Comparison of ENCODE assay signal across 11 cellular contexts in genomic region chr13:80141114-80141849, GRCh38.
DNase-seq lines count a peak whose midpoint lies in the region; ATAC-seq, FAIRE-seq and TF ChIP-seq lines count a peak whose summit lies in the region.
"Had no signal": no experiment of that assay in that cellular context is flagged by ENCODE, and none has a peak within 500 bp of the region (broad histone marks: within the 10 kb centered on the region; RNA-seq: fewer than 3 reads in every experiment).

No MANE protein-coding gene starts in this region.

- H3K4me1 Mint-ChIP-seq in MCF 10A (ENCODE audit: insufficient read depth, unreplicated experiment) = no peaks in the 10 kb centered on the region

- intact Hi-C loops in mammary epithelial cell (cut with micrococcal nuclease) (no loop called here), MCF 10A (cut with micrococcal nuclease) (no loop called here)

- in situ Hi-C loops in mammary epithelial cell (cut with MboI; ENCODE audit: low sequenced_read_pairs in 2 of 2) = no loop called here

- H3K9me3 ChIP-seq in mammary epithelial cell (replicated peaks; ENCODE audit: insufficient read depth, low read length) = no peaks in the 10 kb centered on the region

- H3K36me3 ChIP-seq in mammary epithelial cell (ENCODE audit: insufficient read depth, low read length) = no peaks in the 10 kb centered on the region

- H3K27ac Mint-ChIP-seq in MCF 10A (ENCODE audit: low read depth, unreplicated experiment) = no peak overlapping the region

- no TSS peak for BruUV-seq in mammary epithelial cell (replicated peaks; lab: Mats Ljungman, UMichigan)
- no TSS peak for BruUV-seq in MCF 10A (replicated peaks; lab: Mats Ljungman, UMichigan)

- ATAC-seq in HG03097 (IDR thresholded peaks at IDR 0.05; ENCODE audit: low FRiP score, unreplicated experiment) = no peak
- no peak for ATAC-seq in GM21619 (IDR thresholded peaks at IDR 0.05; ENCODE audit: unreplicated experiment)

- no peaks in the 10 kb centered on the region for H3K27me3 Mint-ChIP-seq in MCF 10A (ENCODE audit: insufficient read depth, unreplicated experiment)

- TF ChIP-seq CTCF in mammary epithelial cell (conservative IDR thresholded peaks at IDR 0.05 in 1 of 2, IDR thresholded peaks at IDR 0.05 in 1 of 2; ENCODE audit: extremely low read depth in 1 of 2, insufficient read depth in 1 of 2, low read depth in 1 of 2, low read length in 2 of 2) (no peak), MCF 10A (IDR thresholded peaks at IDR 0.05; ENCODE audit: unreplicated experiment) (no peak), fibroblast of pulmonary artery (IDR thresholded peaks at IDR 0.05; ENCODE audit: low read length, missing control alignments) (no peak)

- 76% methylated on average over 4 of the region's 7 CpGs for WGBS in mammary epithelial cell (ENCODE audit: low coverage, missing lambda C conversion rate)

- DNase-seq in mammary epithelial cell = no peak
- DNase-seq in MCF 10A (ENCODE audit: unreplicated experiment) = no peak
- DNase-seq in fibroblast of pulmonary artery (ENCODE audit: low read depth) = peak; percentile 94
- DNase-seq in myocyte (ENCODE audit: low read depth) = peak; percentile 53
- DNase-seq in urothelium cell line (ENCODE audit: low spot score) = peak; percentile 26
- DNase-seq in activated gamma-delta T cell (lab: John Stamatoyannopoulos, UW) = no peak
- DNase-seq: NCI-H2029, T1000 had no signal

- FAIRE-seq in urothelium cell line (lab: Jason Lieb, UNC) = no peak

- H3K36me3 Mint-ChIP-seq in MCF 10A (ENCODE audit: insufficient read depth, unreplicated experiment) = no peaks in the 10 kb centered on the region

- POLR2A ChIA-PET in MCF 10A (lab: Yijun Ruan, JAX) = no interaction called here

- H3K4me3 Mint-ChIP-seq in MCF 10A (ENCODE audit: unreplicated experiment) = no peak overlapping the region

- H3K27me3 ChIP-seq in mammary epithelial cell (ENCODE audit: insufficient read depth, low read length) = no peaks in the 10 kb centered on the region

- no peaks in the 10 kb centered on the region for H3K9me3 Mint-ChIP-seq in MCF 10A (ENCODE audit: unreplicated experiment)

- no peak overlapping the region for H3K27ac ChIP-seq in mammary epithelial cell (ENCODE audit: insufficient read depth, low read depth, low read length)
- H3K27ac ChIP-seq: 22Rv1 had no signal

- peak overlapping the region; percentile 64 for H2AFZ ChIP-seq in mammary epithelial cell (ENCODE audit: low read depth, low read length)

- CTCF ChIA-PET in mammary epithelial cell (lab: Charles Lee; ENCODE audit: low non-redundant PET) = no interaction called here
- CTCF ChIA-PET in MCF 10A (lab: Yijun Ruan, JAX) = interaction anchor here (0.5 to 1.6 kb wide), 4 partner anchors 19 to 395 kb away, joined by 3 to 4 read pairs (median 3); no protein-coding TSS in a partner anchor

- no peak overlapping the region for H3K4me2 ChIP-seq in mammary epithelial cell (ENCODE audit: insufficient read depth, low read depth, low read length)

- dilution Hi-C loops in mammary epithelial cell (cut with HindIII; ENCODE audit: low sequenced_read_pairs) = no loop called here

- no peak overlapping the region for H3K9ac ChIP-seq in mammary epithelial cell (ENCODE audit: insufficient read depth, low read length)

- no peaks in the 10 kb centered on the region for H4K20me1 ChIP-seq in mammary epithelial cell (ENCODE audit: insufficient read depth, low read length)

- H3K4me3 ChIP-seq in mammary epithelial cell (replicated peaks in 1 of 3; ENCODE audit: insufficient read depth in 1 of 3, low read depth in 2 of 3, low read length in 3 of 3) = no peak overlapping the region
- peak overlapping the region; percentile 11 for H3K4me3 ChIP-seq in fibroblast of pulmonary artery (replicated peaks; ENCODE audit: low read depth, low read length)

- no peaks in the 10 kb centered on the region for H3K4me1 ChIP-seq in mammary epithelial cell (ENCODE audit: insufficient read depth, low read length)

- H3K79me2 ChIP-seq in mammary epithelial cell (ENCODE audit: insufficient read depth, low read length) = no peaks in the 10 kb centered on the region

Comparison
In these comparisons a context has a peak if more than half of its experiments do, and no peak if none do; other contexts are left out.
1. DNase-seq: peak in fibroblast of pulmonary artery (single experiment), myocyte (single experiment) and urothelium cell line (single experiment); none in mammary epithelial cell (single experiment), MCF 10A (single experiment) and activated gamma-delta T cell (single experiment).